In genomic region chr22:20610243-20610686, GRCh38 we compare ENCODE assay signal across 2 cellular contexts.
TF ChIP-seq lines count a peak whose summit lies in the region.

No MANE protein-coding gene starts in this region.

TF ChIP-seq in IMR-90, 13 proteins besides CTCF, POLR2A, EP300 and RAD21:
- TF ChIP-seq SMC3 (IDR thresholded peaks at IDR 0.05; ENCODE audit: low read depth, low read length) (no peak), CHD1 (IDR thresholded peaks at IDR 0.05; ENCODE audit: low read depth, low read length) (no peak), RFX5 (IDR thresholded peaks at IDR 0.05; ENCODE audit: low read depth, low read length) (no peak), RCOR1 (IDR thresholded peaks at IDR 0.05; ENCODE audit: insufficient replicate concordance, low read length) (no peak), NFE2L2 (IDR thresholded peaks at IDR 0.05; ENCODE audit: low read depth, low read length) (no peak), CEBPB (IDR thresholded peaks at IDR 0.05; ENCODE audit: low read depth, low read length) (no peak), MXI1 (IDR thresholded peaks at IDR 0.05; ENCODE audit: borderline replicate concordance, low read depth, low read length) (no peak), MAFK (IDR thresholded peaks at IDR 0.05; ENCODE audit: low read depth, low read length) (no peak)
- TF ChIP-seq, protein P1, sequence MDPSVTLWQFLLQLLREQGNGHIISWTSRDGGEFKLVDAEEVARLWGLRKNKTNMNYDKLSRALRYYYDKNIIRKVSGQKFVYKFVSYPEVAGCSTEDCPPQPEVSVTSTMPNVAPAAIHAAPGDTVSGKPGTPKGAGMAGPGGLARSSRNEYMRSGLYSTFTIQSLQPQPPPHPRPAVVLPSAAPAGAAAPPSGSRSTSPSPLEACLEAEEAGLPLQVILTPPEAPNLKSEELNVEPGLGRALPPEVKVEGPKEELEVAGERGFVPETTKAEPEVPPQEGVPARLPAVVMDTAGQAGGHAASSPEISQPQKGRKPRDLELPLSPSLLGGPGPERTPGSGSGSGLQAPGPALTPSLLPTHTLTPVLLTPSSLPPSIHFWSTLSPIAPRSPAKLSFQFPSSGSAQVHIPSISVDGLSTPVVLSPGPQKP (IDR thresholded peaks at IDR 0.05; ENCODE audit: borderline replicate concordance, low read depth, low read length) = no peak
- TF ChIP-seq, protein P2, sequence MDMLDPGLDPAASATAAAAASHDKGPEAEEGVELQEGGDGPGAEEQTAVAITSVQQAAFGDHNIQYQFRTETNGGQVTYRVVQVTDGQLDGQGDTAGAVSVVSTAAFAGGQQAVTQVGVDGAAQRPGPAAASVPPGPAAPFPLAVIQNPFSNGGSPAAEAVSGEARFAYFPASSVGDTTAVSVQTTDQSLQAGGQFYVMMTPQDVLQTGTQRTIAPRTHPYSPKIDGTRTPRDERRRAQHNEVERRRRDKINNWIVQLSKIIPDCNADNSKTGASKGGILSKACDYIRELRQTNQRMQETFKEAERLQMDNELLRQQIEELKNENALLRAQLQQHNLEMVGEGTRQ (IDR thresholded peaks at IDR 0.05; ENCODE audit: low read depth, low read length) = no peak

TF ChIP-seq in GM23338, 12 proteins besides CTCF, POLR2A, EP300 and RAD21:
- TF ChIP-seq CREB1 (CRISPR knock-in tag; IDR thresholded peaks at IDR 0.05; ENCODE audit: low read depth) (no peak), POLR2AphosphoS5 (IDR thresholded peaks at IDR 0.05; ENCODE audit: low read depth) (no peak), ZNF331 (CRISPR knock-in tag; IDR thresholded peaks at IDR 0.05; ENCODE audit: low read depth) (no peak), STAT1 (IDR thresholded peaks at IDR 0.05; ENCODE audit: unreplicated experiment) (no peak), ZNF114 (CRISPR knock-in tag; IDR thresholded peaks at IDR 0.05) (no peak), ZNF462 (CRISPR knock-in tag; IDR thresholded peaks at IDR 0.05) (no peak), EZH2 (IDR thresholded peaks at IDR 0.05; ENCODE audit: low read depth, unreplicated experiment) (no peak), JUNB (IDR thresholded peaks at IDR 0.05; ENCODE audit: unreplicated experiment) (no peak), EZH2phosphoT487 (IDR thresholded peaks at IDR 0.05; ENCODE audit: unreplicated experiment) (no peak), NANOG (IDR thresholded peaks at IDR 0.05; ENCODE audit: borderline replicate concordance) (no peak), REST (IDR thresholded peaks at IDR 0.05; ENCODE audit: unreplicated experiment) (no peak)
- TF ChIP-seq, protein P3, sequence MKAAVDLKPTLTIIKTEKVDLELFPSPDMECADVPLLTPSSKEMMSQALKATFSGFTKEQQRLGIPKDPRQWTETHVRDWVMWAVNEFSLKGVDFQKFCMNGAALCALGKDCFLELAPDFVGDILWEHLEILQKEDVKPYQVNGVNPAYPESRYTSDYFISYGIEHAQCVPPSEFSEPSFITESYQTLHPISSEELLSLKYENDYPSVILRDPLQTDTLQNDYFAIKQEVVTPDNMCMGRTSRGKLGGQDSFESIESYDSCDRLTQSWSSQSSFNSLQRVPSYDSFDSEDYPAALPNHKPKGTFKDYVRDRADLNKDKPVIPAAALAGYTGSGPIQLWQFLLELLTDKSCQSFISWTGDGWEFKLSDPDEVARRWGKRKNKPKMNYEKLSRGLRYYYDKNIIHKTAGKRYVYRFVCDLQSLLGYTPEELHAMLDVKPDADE (IDR thresholded peaks at IDR 0.05) = no peak
